Comparison of ENCODE assay signal across 15 cellular contexts in genomic region chr5:1514027-1514818, GRCh38. TPM values are rescaled to one million over a fixed set of nuclear protein-coding genes. Genes with fewer than 3 reads are reported as not detected.
DNase-seq lines count a peak whose midpoint lies in the region; ATAC-seq and TF ChIP-seq lines count a peak whose summit lies in the region.
"Had no signal": no experiment of that assay in that cellular context is flagged by ENCODE, and none has a peak within 500 bp of the region (broad histone marks: within the 10 kb centered on the region; RNA-seq: fewer than 3 reads in every experiment).

No MANE protein-coding gene starts in this region.

- peak overlapping the region in 4 of 11 experiments; percentile 1 to 24 (median 12); a peak in 1 of 22 replicates for H3K9ac ChIP-seq in BLaER1 treated with 17β-estradiol and CSF1 and Interleukin-3, amounts not matched to agents 10 nM and 100 nM
- H3K9ac ChIP-seq in PC-3 (ENCODE audit: low read length) (no peak overlapping the region), trophoblast cell (ENCODE audit: low read length) (no peak overlapping the region)

- H2AFZ ChIP-seq in PC-3 (ENCODE audit: low read length), result no peak overlapping the region
- no peak overlapping the region for H2AFZ ChIP-seq in trophoblast cell (ENCODE audit: insufficient read depth, low read length, poor library complexity)

- intact Hi-C loops in PC-3 (cut with micrococcal nuclease), result no loop called here

- peak overlapping the region; percentile 22 for H4K12ac ChIP-seq in trophoblast cell (ENCODE audit: low read depth, low read length)

- H2BK120ac ChIP-seq in trophoblast cell (ENCODE audit: insufficient read depth, low read length, poor library complexity), result peak overlapping the region; percentile 36

- no CpG with 5 or more reads among the region's 30 CpGs for WGBS in trophoblast cell (ENCODE audit: extremely low coverage, insufficient coverage, insufficient read length)

- POLR2A ChIA-PET in PC-3 (lab: Charles Lee; ENCODE audit: unreplicated experiment), result no interaction called here

- H3K79me2 ChIP-seq in PC-3 (ENCODE audit: low read length) (peaks cover 90% of the 10 kb centered on the region), trophoblast cell (ENCODE audit: control insufficient read depth, insufficient read depth, low read length, poor library complexity) (peaks cover 45% of the 10 kb centered on the region)

- H3K79me1 ChIP-seq in trophoblast cell (ENCODE audit: low read length), result peaks cover 33% of the 10 kb centered on the region

- H3F3A ChIP-seq in PC-3 (ENCODE audit: low read length, unreplicated experiment), result peaks cover 13% of the 10 kb centered on the region

- no peaks in the 10 kb centered on the region for H3K27me3 ChIP-seq in BLaER1 treated with 17β-estradiol and CSF1 and Interleukin-3, amounts not matched to agents 10 nM and 100 nM
- H3K27me3 ChIP-seq in PC-3 (ENCODE audit: low read length) (no peaks in the 10 kb centered on the region), right atrium auricular region (no peaks in the 10 kb centered on the region), trophoblast cell (ENCODE audit: insufficient read depth, low read length) (no peaks in the 10 kb centered on the region)

- H4K8ac ChIP-seq in trophoblast cell (ENCODE audit: low read depth, low read length), result peak overlapping the region; percentile 63

- H3K23ac ChIP-seq in trophoblast cell (ENCODE audit: low read length), result no peak overlapping the region

- peak overlapping the region; percentile 50 for H2BK12ac ChIP-seq in trophoblast cell (ENCODE audit: low read length)

- TF ChIP-seq CTCF in PC-3 (conservative IDR thresholded peaks at IDR 0.05; ENCODE audit: low read depth, low read length), result no peak
- TF ChIP-seq CTCF in right atrium auricular region (IDR thresholded peaks at IDR 0.05), result no peak

- peak overlapping the region; percentile 87 for H3K4ac ChIP-seq in trophoblast cell (ENCODE audit: low read depth, low read length)

- peak overlapping the region; percentile 78 for H4K91ac ChIP-seq in trophoblast cell (ENCODE audit: low read depth, low read length)

- H3K4me3 ChIP-seq in BLaER1 treated with 17β-estradiol and CSF1 and Interleukin-3, amounts not matched to agents 10 nM and 100 nM, result no peak overlapping the region
- H3K4me3 ChIP-seq in PC-3 (ENCODE audit: low read length) (no peak overlapping the region), right atrium auricular region (no peak overlapping the region), trophoblast cell (ENCODE audit: low read depth, low read length) (no peak overlapping the region)
- H3K4me3 ChIP-seq: GM12878 had no signal

- peak overlapping the region; percentile 31 for H2AK5ac ChIP-seq in trophoblast cell (ENCODE audit: low read length)

- BruUV-seq in PC-3 (replicated peaks; lab: Mats Ljungman, UMichigan), result no TSS peak

- H3K4me2 ChIP-seq in BLaER1 treated with 17β-estradiol and CSF1 and Interleukin-3, amounts not matched to agents 10 nM and 100 nM, result peak overlapping the region in 10 of 11 experiments; percentile 9 to 48 (median 20); a peak in 13 of 22 replicates
- no peak overlapping the region for H3K4me2 ChIP-seq in PC-3 (ENCODE audit: low read length)
- H3K4me2 ChIP-seq in trophoblast cell (ENCODE audit: low read length), result peak overlapping the region; percentile 45

- peak overlapping the region; percentile 11 for H2BK5ac ChIP-seq in trophoblast cell (ENCODE audit: low read depth, low read length, poor library complexity)

- H3K36me3 ChIP-seq in BLaER1 treated with 17β-estradiol and CSF1 and Interleukin-3, amounts not matched to agents 10 nM and 100 nM, result peaks cover 64 to 92% (median 74%) of the 10 kb centered on the region in 11 experiments
- H3K36me3 ChIP-seq in PC-3 (ENCODE audit: low read depth, low read length) (peaks cover 56% of the 10 kb centered on the region), right atrium auricular region (peaks cover 15% of the 10 kb centered on the region), trophoblast cell (ENCODE audit: control insufficient read depth in 1 of 2, insufficient read depth in 2 of 2, low read length in 2 of 2) (peaks cover 47 to 53% of the 10 kb centered on the region in 2 experiments)

- H3K14ac ChIP-seq in trophoblast cell (ENCODE audit: low read length), result peak overlapping the region; percentile 51

- H3K9me3 ChIP-seq in BLaER1 treated with 17β-estradiol and CSF1 and Interleukin-3, amounts not matched to agents 10 nM and 100 nM (replicated peaks in 1 of 11), result no peaks in the 10 kb centered on the region
- H3K9me3 ChIP-seq in PC-3 (ENCODE audit: low read length) (no peaks in the 10 kb centered on the region), right atrium auricular region (no peaks in the 10 kb centered on the region), trophoblast cell (ENCODE audit: insufficient read depth, low read depth, low read length) (no peaks in the 10 kb centered on the region)

- H3K27ac ChIP-seq in BLaER1 treated with 17β-estradiol and CSF1 and Interleukin-3, amounts not matched to agents 10 nM and 100 nM, result 0 out of 22 replicates have a peak overlapping the region, but pooled peaks of 1 of the 11 experiments have one; percentile 13
- H3K27ac ChIP-seq in PC-3 (ENCODE audit: low read length) (0 out of 2 replicates have a peak overlapping the region, but pooled peaks have one; percentile 97), right atrium auricular region (no peak overlapping the region), trophoblast cell (ENCODE audit: low read depth, low read length) (peak overlapping the region; percentile 96)

- ATAC-seq in PC-3 (no peak), HG03342 (IDR thresholded peaks at IDR 0.05; ENCODE audit: unreplicated experiment) (no peak)
- ATAC-seq: GM12878 had no signal

- H3K9me2 ChIP-seq in PC-3 (replicated peaks; ENCODE audit: low read length), result no peaks in the 10 kb centered on the region

- peaks cover 46 to 77% (median 60%) of the 10 kb centered on the region in 10 experiments for H3K4me1 ChIP-seq in BLaER1 treated with 17β-estradiol and CSF1 and Interleukin-3, amounts not matched to agents 10 nM and 100 nM
- H3K4me1 ChIP-seq in PC-3 (ENCODE audit: insufficient read depth, low read length) (peaks cover 65% of the 10 kb centered on the region), right atrium auricular region (peaks cover 0 to 6% of the 10 kb centered on the region in 2 donors), trophoblast cell (ENCODE audit: control insufficient read depth in 1 of 2, insufficient read depth in 2 of 2, low read length in 2 of 2) (peaks cover 52 to 54% of the 10 kb centered on the region in 2 experiments)

- CTCF ChIA-PET in PC-3 (lab: Charles Lee), result no interaction called here

- no peak for DNase-seq in PC-3
- DNase-seq in right atrium auricular region (ENCODE audit: low spot score), result peak; percentile 47
- DNase-seq in trophoblast cell, result peak; percentile 80 to 87
- no peak for DNase-seq in NCI-H1048 (lab: John Stamatoyannopoulos, UW)
- DNase-seq in effector CD8-positive, alpha-beta T cell (lab: John Stamatoyannopoulos, UW), result no peak
- DNase-seq in NCI-H748 (lab: John Stamatoyannopoulos, UW; ENCODE audit: unreplicated experiment), result no peak
- DNase-seq: activated CD4-positive, CD25-positive, alpha-beta regulatory T cell; hypothalamus; NCI-H2029; nephron progenitor cell; RPMI8226; stimulated activated CD4-positive, alpha-beta T cell treated with anti-CD3 and anti-CD28 coated beads, Interleukin-2, amount 100 ng/mL, for 48 hours had no signal

- H4K20me1 ChIP-seq in BLaER1 treated with 17β-estradiol and CSF1 and Interleukin-3, amounts not matched to agents 10 nM and 100 nM, result peaks cover 98 to 100% (median 100%) of the 10 kb centered on the region in 11 experiments
- H4K20me1 ChIP-seq in PC-3 (ENCODE audit: low read length), result peaks cover 7% of the 10 kb centered on the region; the same call in 1 of the 2 replicates

- H3K18ac ChIP-seq in trophoblast cell (ENCODE audit: low read length), result peak overlapping the region; percentile 71

RNA-seq across cellular contexts. Expression of gene LPCAT1, which starts 9.5 kb away (rescaled TPM):
- total RNA-seq in PC-3 (2014; rRNA removed), result 121 and 144 TPM in 2 replicates
- total RNA-seq in right atrium auricular region, result 10 to 100 TPM; 13.2 to 18.1 TPM
- polyA plus RNA-seq in trophoblast cell (2013), result 199 and 206 TPM in 2 replicates

Comparison
In these comparisons a context has a peak if more than half of its experiments do, and no peak if none do; other contexts are left out.
1. H3K27ac ChIP-seq: peak in PC-3 (single experiment) and trophoblast cell (single experiment); none in right atrium auricular region (0 of 2).
2. DNase-seq: peak in right atrium auricular region (single experiment) and trophoblast cell (2 of 2); none in PC-3 (single experiment), NCI-H1048 (single experiment), effector CD8-positive, alpha-beta T cell (single experiment) and NCI-H748 (single experiment).